Comparison of ENCODE assay signal across 8 cellular contexts in the genomic region with DNA sequence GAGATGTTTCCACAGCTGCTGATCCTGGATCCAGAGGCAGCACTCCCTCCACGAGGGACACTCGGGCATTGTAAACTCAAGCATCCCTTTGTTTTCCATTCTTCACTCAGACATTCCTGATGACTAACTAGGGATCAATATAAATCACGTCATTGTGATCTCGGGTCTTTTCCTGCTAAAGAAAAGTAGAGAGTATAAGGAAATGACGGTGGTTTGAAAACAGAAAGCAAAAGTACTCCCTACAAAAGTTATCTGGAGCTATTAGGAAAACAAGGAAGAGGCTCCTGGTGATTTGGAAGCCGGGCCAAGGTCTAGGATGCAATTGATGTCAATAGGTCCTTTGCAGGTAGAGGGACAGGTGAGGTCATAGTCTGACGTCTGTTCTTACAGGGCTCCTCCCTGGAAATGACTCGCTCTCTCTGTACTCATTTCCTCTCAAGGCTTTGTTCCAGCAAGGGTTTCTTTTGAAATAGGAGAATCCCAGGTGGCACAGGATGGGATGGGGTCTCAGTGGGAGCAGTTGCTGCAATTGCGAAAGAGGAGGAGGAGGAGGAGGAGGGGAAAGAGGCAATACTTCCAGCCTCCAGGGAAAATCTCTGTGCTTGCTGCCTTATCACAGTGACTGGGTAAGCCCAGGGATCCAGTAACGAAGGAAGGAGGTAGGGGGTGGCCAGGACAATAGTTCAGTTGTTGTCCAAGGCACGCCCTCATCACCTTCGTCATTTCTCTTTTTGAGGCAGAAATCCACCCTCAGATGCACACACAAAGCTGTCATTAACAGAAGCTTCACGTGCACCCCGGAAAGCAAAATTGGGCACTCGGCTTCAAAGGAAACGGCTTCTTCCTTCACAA.
DNase-seq lines count a peak whose midpoint lies in the region; ATAC-seq and TF ChIP-seq lines count a peak whose summit lies in the region.

No MANE protein-coding gene starts in this region.

- POLR2A ChIA-PET in SK-N-SH (lab: Yijun Ruan, JAX): no interaction called here

- CTCF ChIA-PET in SK-N-SH (lab: Yijun Ruan, JAX): interaction anchor here (0.8 kb wide), 1 partner anchor 112 kb away, joined by 3 read pairs; no protein-coding TSS in a partner anchor

- H3K27me3 ChIP-seq in SK-N-SH (ENCODE audit: insufficient read depth) (no peaks in the 10 kb centered on the region), smooth muscle cell (ENCODE audit: low read depth) (no peaks in the 10 kb centered on the region)

- H3K79me2 ChIP-seq in SK-N-SH (ENCODE audit: insufficient read depth): no peaks in the 10 kb centered on the region
- no peaks in the 10 kb centered on the region for H3K79me2 ChIP-seq in smooth muscle cell (ENCODE audit: low read depth)

- H3K4me3 ChIP-seq in SK-N-SH (ENCODE audit: low read depth in 2 of 2, low read length in 1 of 2): peak overlapping the region; percentile 0 to 38; a peak in 3 of 4 replicates
- peak overlapping the region; percentile 23 for H3K4me3 ChIP-seq in smooth muscle cell

- no peak overlapping the region for H3K9ac ChIP-seq in SK-N-SH
- peak overlapping the region; percentile 68 for H3K9ac ChIP-seq in smooth muscle cell (ENCODE audit: low read depth)

- TF ChIP-seq RAD21 in SK-N-SH (IDR thresholded peaks at IDR 0.05; ENCODE audit: low read length): no peak

- no peak for TF ChIP-seq CTCF in SK-N-SH (IDR thresholded peaks at IDR 0.05)
- no peak for TF ChIP-seq CTCF in smooth muscle cell (IDR thresholded peaks at IDR 0.05; ENCODE audit: borderline replicate concordance, insufficient read depth, poor library complexity, severe bottlenecking)

- H3K27ac ChIP-seq in SK-N-SH (ENCODE audit: low read depth in 2 of 2, low read length in 1 of 2) (no peak overlapping the region), smooth muscle cell (ENCODE audit: low read depth) (peak overlapping the region; percentile 70)

- peak overlapping the region; percentile 34 for H3K4me2 ChIP-seq in SK-N-SH
- peak overlapping the region; percentile 78 for H3K4me2 ChIP-seq in smooth muscle cell

- H3F3A ChIP-seq in SK-N-SH (replicated peaks; ENCODE audit: insufficient read depth) (no peaks in the 10 kb centered on the region), smooth muscle cell (ENCODE audit: low read depth) (no peaks in the 10 kb centered on the region)

- no peak for TF ChIP-seq EP300 in SK-N-SH (IDR thresholded peaks at IDR 0.05; ENCODE audit: borderline replicate concordance in 1 of 2, low read depth in 1 of 2, low read length in 1 of 2)

- peak overlapping the region; percentile 42 for H2AFZ ChIP-seq in SK-N-SH (ENCODE audit: low read depth)
- H2AFZ ChIP-seq in smooth muscle cell (ENCODE audit: low read depth): peak overlapping the region; percentile 77

- H3K36me3 ChIP-seq in SK-N-SH (replicated peaks in 1 of 2; ENCODE audit: control insufficient read depth in 1 of 2, insufficient read depth in 2 of 2, low read length in 1 of 2) (no peaks in the 10 kb centered on the region), smooth muscle cell (ENCODE audit: low read depth) (no peaks in the 10 kb centered on the region)

- H3K9me3 ChIP-seq in SK-N-SH: no peaks in the 10 kb centered on the region
- H3K9me3 ChIP-seq in smooth muscle cell (replicated peaks; ENCODE audit: low read depth): no peaks in the 10 kb centered on the region

- ATAC-seq in SK-N-SH treated with all-trans-retinoic acid at 6 μM for 48 hours: no peak
- ATAC-seq in GM21447 (IDR thresholded peaks at IDR 0.05; ENCODE audit: unreplicated experiment): no peak
- no peak for ATAC-seq in GM21515 (IDR thresholded peaks at IDR 0.05; ENCODE audit: unreplicated experiment)

- DNase-seq in SK-N-SH (no peak), NCI-H2081 treated with DMSO at 0.1 percent for 48 hours (lab: John Stamatoyannopoulos, UW) (peak; percentile 78), amniotic epithelial cell (ENCODE audit: low read depth) (peak; percentile 31), iPS-NIHi11 (ENCODE audit: low spot score) (peak; percentile 76), smooth muscle cell (lab: John Stamatoyannopoulos, UW; ENCODE audit: unreplicated experiment) (no peak)

- H3K9me2 ChIP-seq in SK-N-SH: no peaks in the 10 kb centered on the region

- H3K4me1 ChIP-seq in SK-N-SH (ENCODE audit: control insufficient read depth in 1 of 2, insufficient read depth in 2 of 2, low read depth in 1 of 2, low read length in 1 of 2): no peaks in the 10 kb centered on the region
- peaks cover 12% of the 10 kb centered on the region for H3K4me1 ChIP-seq in smooth muscle cell (ENCODE audit: low read depth)

- WGBS in SK-N-SH (ENCODE audit: low lambda C conversion rate): 34% methylated on average over 16 of the region's 16 CpGs
- 22% methylated on average over 16 of the region's 16 CpGs for WGBS in smooth muscle cell (ENCODE audit: low lambda C conversion rate)

- H4K20me1 ChIP-seq in SK-N-SH (ENCODE audit: insufficient read depth) (no peaks in the 10 kb centered on the region), smooth muscle cell (ENCODE audit: low read depth) (no peaks in the 10 kb centered on the region)

TF ChIP-seq in SK-N-SH, 30 proteins besides CTCF, POLR2A, EP300 and RAD21 (continues in another document):
- TF ChIP-seq, protein P1, sequence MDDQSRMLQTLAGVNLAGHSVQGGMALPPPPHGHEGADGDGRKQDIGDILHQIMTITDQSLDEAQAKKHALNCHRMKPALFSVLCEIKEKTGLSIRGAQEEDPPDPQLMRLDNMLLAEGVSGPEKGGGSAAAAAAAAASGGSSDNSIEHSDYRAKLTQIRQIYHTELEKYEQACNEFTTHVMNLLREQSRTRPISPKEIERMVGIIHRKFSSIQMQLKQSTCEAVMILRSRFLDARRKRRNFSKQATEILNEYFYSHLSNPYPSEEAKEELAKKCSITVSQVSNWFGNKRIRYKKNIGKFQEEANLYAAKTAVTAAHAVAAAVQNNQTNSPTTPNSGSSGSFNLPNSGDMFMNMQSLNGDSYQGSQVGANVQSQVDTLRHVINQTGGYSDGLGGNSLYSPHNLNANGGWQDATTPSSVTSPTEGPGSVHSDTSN (IDR thresholded peaks at IDR 0.05): no peak
- no peak for TF ChIP-seq EZH2phosphoT487 (IDR thresholded peaks at IDR 0.05; ENCODE audit: borderline replicate concordance, low read depth)
- TF ChIP-seq GABPA (IDR thresholded peaks at IDR 0.05; ENCODE audit: low read depth): no peak
- TF ChIP-seq GATA2 (CRISPR knock-in tag; IDR thresholded peaks at IDR 0.05): no peak
- no peak for TF ChIP-seq IRF3 (IDR thresholded peaks at IDR 0.05; ENCODE audit: low read depth, low read length)
- no peak for TF ChIP-seq NRF1 (IDR thresholded peaks at IDR 0.05; ENCODE audit: low read depth, low read length)
- no peak for TF ChIP-seq RCOR1 (IDR thresholded peaks at IDR 0.05; ENCODE audit: low read length)
- no peak for TF ChIP-seq SMC3 (IDR thresholded peaks at IDR 0.05; ENCODE audit: low read depth, low read length)
- TF ChIP-seq FOSL2 (IDR thresholded peaks at IDR 0.05; ENCODE audit: borderline replicate concordance, low read depth): no peak

TF ChIP-seq in SK-N-SH treated with all-trans-retinoic acid at 6 μM for 48 hours, 23 proteins besides CTCF, POLR2A, EP300 and RAD21:
- TF ChIP-seq ZFP3 (CRISPR knock-in tag; IDR thresholded peaks at IDR 0.05): no peak
- TF ChIP-seq TSHZ2 (CRISPR knock-in tag; IDR thresholded peaks at IDR 0.05): no peak
- TF ChIP-seq RARB (CRISPR knock-in tag; IDR thresholded peaks at IDR 0.05): no peak
- no peak for TF ChIP-seq SNAI2 (CRISPR knock-in tag; IDR thresholded peaks at IDR 0.05)
- TF ChIP-seq POU6F1 (CRISPR knock-in tag; IDR thresholded peaks at IDR 0.05; ENCODE audit: borderline replicate concordance, low read depth): no peak
- TF ChIP-seq CSDC2 (CRISPR knock-in tag; IDR thresholded peaks at IDR 0.05): no peak

Comparison
In these comparisons a context has a peak if more than half of its experiments do, and no peak if none do; other contexts are left out.
1. DNase-seq: peak in NCI-H2081 treated with DMSO at 0.1 percent for 48 hours (single experiment), amniotic epithelial cell (single experiment) and iPS-NIHi11 (single experiment); none in SK-N-SH (single experiment) and smooth muscle cell (single experiment).